ENCODE assay signal across 12 cellular contexts in the genomic region with DNA sequence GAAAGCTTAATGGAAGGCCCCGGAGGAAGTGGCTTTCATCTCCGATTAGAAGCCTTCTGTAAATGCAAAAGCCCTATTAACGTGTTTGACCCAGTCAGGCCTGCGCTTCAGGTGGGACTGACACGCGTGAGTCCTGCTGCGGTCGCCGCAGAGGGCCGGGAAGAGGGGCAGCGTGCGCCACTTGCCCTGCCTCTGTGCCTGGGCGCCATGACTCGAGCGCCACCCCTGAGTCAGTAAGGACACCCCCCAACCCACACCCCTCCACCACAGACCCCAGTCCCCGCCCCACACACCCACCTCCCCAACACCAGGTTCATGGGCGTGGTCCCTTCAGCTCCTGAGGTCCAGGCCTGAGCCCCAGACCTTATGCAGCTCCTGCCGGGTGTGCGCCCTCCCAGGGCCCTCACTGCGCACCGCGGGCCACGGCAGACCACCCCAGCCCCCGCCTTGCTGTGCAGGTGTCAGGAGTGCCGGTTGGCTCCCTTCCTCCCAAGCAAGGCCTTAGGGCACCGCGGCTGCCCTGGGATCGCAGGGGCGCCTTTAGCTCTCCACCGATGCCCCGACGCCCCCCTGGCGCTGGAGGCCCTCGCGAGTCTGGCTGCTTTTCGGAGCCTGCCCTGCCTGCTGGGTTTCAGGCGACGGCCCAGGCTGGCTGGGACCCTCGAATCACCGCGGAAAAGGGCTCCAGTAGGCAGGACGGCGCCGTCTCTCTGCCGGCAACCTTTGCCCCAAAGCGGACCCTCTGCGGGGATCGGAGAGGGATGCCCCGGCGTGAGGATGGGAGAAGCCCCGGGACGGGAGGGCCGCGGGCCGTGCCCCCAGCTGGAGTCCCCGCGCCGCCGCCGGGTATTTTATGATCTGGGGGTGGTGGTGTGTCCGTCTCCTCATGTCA. TPM values are rescaled to one million over a fixed set of nuclear protein-coding genes. Genes with fewer than 3 reads are reported as not detected.
A peak's percentile ranks its signal among the peaks of the same experiment; 100 is the strongest.
DNase-seq lines count a peak whose midpoint lies in the region; ATAC-seq, FAIRE-seq and TF ChIP-seq lines count a peak whose summit lies in the region.
"Had no signal": no experiment of that assay in that cellular context is flagged by ENCODE, and none has a peak within 500 bp of the region (broad histone marks: within the 10 kb centered on the region; RNA-seq: fewer than 3 reads in every experiment).

No MANE protein-coding gene starts in this region.

- H3K9me3 Mint-ChIP-seq in mesothelial cell of epicardium (no peaks in the 10 kb centered on the region), T-cell (peaks cover 0 to 5% (median 0%) of the 10 kb centered on the region in 3 donors)

- intact Hi-C loops in dorsolateral prefrontal cortex (cut with DNase I): loop anchor here (1.0 to 10.0 kb wide), 6 partner anchors 258 to 640 kb away; a partner anchor contains a TSS

- peak overlapping the region; percentile 50 for H3K4me3 Mint-ChIP-seq in mesothelial cell of epicardium
- H3K4me3 Mint-ChIP-seq in T-cell: peak overlapping the region in 1 of 3 donors; percentile 62
- H3K4me3 Mint-ChIP-seq: activated CD8-positive, alpha-beta memory T cell treated with anti-CD3 and anti-CD28 coated beads, Interleukin-2, amount 10 ng/mL, durations not matched to agents 7 days and 5 days had no signal

- H3K27me3 Mint-ChIP-seq in mesothelial cell of epicardium (ENCODE audit: low read depth) (peaks cover 89% of the 10 kb centered on the region), T-cell (peaks cover 44 to 66% of the 10 kb centered on the region in 2 donors)

- POLR2A ChIA-PET in T-cell (lab: Charles Lee): interaction anchor here in 1 of 2 donors (0.6 kb wide), 1 partner anchor 324 kb away, joined by 5 read pairs; no protein-coding TSS in a partner anchor

- ATAC-seq in GM18505 (IDR thresholded peaks at IDR 0.05; ENCODE audit: unreplicated experiment) (no peak), T-cell (replicated peaks in 1 of 4) (no peak)

- H3K36me3 ChIP-seq in HUES6 (ENCODE audit: control insufficient read depth, insufficient read depth, low read length) (peaks cover 12% of the 10 kb centered on the region), suprapubic skin (no peaks in the 10 kb centered on the region)

- no peak for TF ChIP-seq CTCF in dorsolateral prefrontal cortex (IDR thresholded peaks at IDR 0.05 in 54 of 56, conservative IDR thresholded peaks at IDR 0.05 in 2 of 56; ENCODE audit: low read depth in 1 of 56, partially characterized antibody in 56 of 56)
- no peak for TF ChIP-seq CTCF in mesothelial cell of epicardium (IDR thresholded peaks at IDR 0.05; ENCODE audit: unreplicated experiment)
- no peak for TF ChIP-seq CTCF in suprapubic skin (IDR thresholded peaks at IDR 0.05)

- no peak for TF ChIP-seq POLR2A in suprapubic skin (IDR thresholded peaks at IDR 0.05)
- no peak for TF ChIP-seq POLR2A in GM18505 (IDR thresholded peaks at IDR 0.05; ENCODE audit: borderline replicate concordance, extremely low read depth, insufficient read depth, insufficient read length)

- DNase-seq in dorsolateral prefrontal cortex: no peak
- DNase-seq in mesothelial cell of epicardium (ENCODE audit: low spot score in 2 of 2, unreplicated experiment in 2 of 2): no peak
- DNase-seq in suprapubic skin (ENCODE audit: low spot score in 2 of 2): no peak
- DNase-seq in frontal cortex (ENCODE audit: low spot score in 2 of 2): no peak
- DNase-seq in stimulated activated naive CD4-positive, alpha-beta T cell (lab: John Stamatoyannopoulos, UW): no peak
- no peak for DNase-seq in T-cell

- H3K9me3 ChIP-seq in HUES6 (ENCODE audit: control insufficient read depth, insufficient read depth, low read depth, low read length) (no peaks in the 10 kb centered on the region), suprapubic skin (no peaks in the 10 kb centered on the region)
- H3K9me3 ChIP-seq: body of pancreas had no signal

- H3K36me3 Mint-ChIP-seq in mesothelial cell of epicardium (no peaks in the 10 kb centered on the region), T-cell (no peaks in the 10 kb centered on the region)
- H3K36me3 Mint-ChIP-seq: activated CD8-positive, alpha-beta memory T cell treated with anti-CD3 and anti-CD28 coated beads, Interleukin-2, amount 10 ng/mL, durations not matched to agents 7 days and 5 days had no signal

- H3K4me1 ChIP-seq in HUES6 (ENCODE audit: control insufficient read depth, insufficient read depth, low read length) (peaks cover 10% of the 10 kb centered on the region), suprapubic skin (peaks cover 41% of the 10 kb centered on the region)

- 12% methylated on average over 10 of the region's 61 CpGs for WGBS in suprapubic skin

- no peak for TF ChIP-seq EP300 in suprapubic skin (IDR thresholded peaks at IDR 0.05)

- peaks cover 6% of the 10 kb centered on the region for H3K4me1 Mint-ChIP-seq in mesothelial cell of epicardium
- peaks cover 6 to 7% (median 6%) of the 10 kb centered on the region in 3 donors for H3K4me1 Mint-ChIP-seq in T-cell

- H3K9ac ChIP-seq in HUES6 (ENCODE audit: low read length): no peak overlapping the region

- H3K27ac ChIP-seq in HUES6 (ENCODE audit: low read depth, low read length) (no peak overlapping the region), dorsolateral prefrontal cortex (peak overlapping the region in 48 of 59 donors; percentile 3 to 83 (median 56)), suprapubic skin (no peak overlapping the region)
- H3K27ac ChIP-seq: HL-60 had no signal

- H3K4me3 ChIP-seq in HUES6 (ENCODE audit: low read depth, low read length) (peak overlapping the region; percentile 67), dorsolateral prefrontal cortex (peak overlapping the region in 58 of 59 donors; percentile 10 to 76 (median 44)), suprapubic skin (peak overlapping the region; percentile 50)
- H3K4me3 ChIP-seq: body of pancreas, lung had no signal

- no peak for FAIRE-seq in frontal cortex (lab: Jason Lieb, UNC)

- CTCF ChIA-PET in T-cell (lab: Charles Lee): no interaction called here

- H3K27ac Mint-ChIP-seq in mesothelial cell of epicardium (no peak overlapping the region), T-cell (no peak overlapping the region)
- H3K27ac Mint-ChIP-seq: activated CD8-positive, alpha-beta memory T cell treated with anti-CD3 and anti-CD28 coated beads, Interleukin-2, amount 10 ng/mL, durations not matched to agents 7 days and 5 days had no signal

- H3K27me3 ChIP-seq in HUES6 (ENCODE audit: control insufficient read depth, insufficient read depth, low read length) (peaks cover 44% of the 10 kb centered on the region), dorsolateral prefrontal cortex (peaks cover 0 to 30% (median 13%) of the 10 kb centered on the region in 45 donors), suprapubic skin (peaks cover 52% of the 10 kb centered on the region)

RNA-seq across cellular contexts. Expression of a gene that starts 0.6 kb away (rescaled TPM):
- total RNA-seq in dorsolateral prefrontal cortex (1,000 to 10,000 TPM in 2 of 120 experiments, 100 to 1,000 TPM in 118; 171 to 1,128 (median 638) TPM), mesothelial cell of epicardium (0.86 to 2.0 TPM (median 1.4 TPM) in 3 replicates), suprapubic skin (10 to 100 TPM in 2 of 4 donors, 1 to 10 TPM in 2; 4.0 to 15.4 (median 11.7) TPM), frontal cortex (69.7 TPM), T-cell (under 1 TPM in 1 of 5 donors, not detected in 4; 0.16 TPM)

Comparison
In these comparisons a context has a peak if more than half of its experiments do, and no peak if none do; other contexts are left out.
1. H3K27ac ChIP-seq: peak in dorsolateral prefrontal cortex (48 of 59); none in HUES6 (single experiment) and suprapubic skin (single experiment).
2. Peak in every context shown above with its lines, with median percentiles within 50 percentile points of each other: H3K4me3 ChIP-seq.